In genomic region chr11:112016088-112016764, GRCh38 we compare ENCODE assay signal across 8 cellular contexts. TPM values are rescaled to one million over a fixed set of nuclear protein-coding genes. Genes with fewer than 3 reads are reported as not detected.
DNase-seq lines count a peak whose midpoint lies in the region; ATAC-seq and TF ChIP-seq lines count a peak whose summit lies in the region.

No MANE protein-coding gene starts in this region.

- H3K4me3 ChIP-seq in GM23248 (no peak overlapping the region), NB4 (ENCODE audit: low read depth, low read length) (peak overlapping the region; percentile 23)

- no peak overlapping the region for H2AFZ ChIP-seq in GM23248

- DNase-seq in GM23248 (peak; percentile 37), NB4 (ENCODE audit: low read depth) (peak; percentile 80), left lobe of liver (ENCODE audit: low spot score) (no peak), C1 segment of cervical spinal cord (lab: John Stamatoyannopoulos, UW) (no peak), NCI-H82 (lab: John Stamatoyannopoulos, UW) (no peak)
- no peak for DNase-seq in stimulated activated CD4-positive, alpha-beta T cell treated with anti-CD3 and anti-CD28 coated beads, Interleukin-4, amount 100 ng/mL, for 1 hour

- H3K27ac ChIP-seq in GM23248: peak overlapping the region; percentile 64; the same call in 1 of the 2 replicates

- peaks cover 36% of the 10 kb centered on the region for H3F3A ChIP-seq in GM23248 (ENCODE audit: insufficient read depth)

- no peaks in the 10 kb centered on the region for H3K9me3 ChIP-seq in GM23248 (ENCODE audit: low read depth)

- H3K36me3 ChIP-seq in GM23248 (ENCODE audit: low read depth): peaks cover 10% of the 10 kb centered on the region

- H3K27me3 ChIP-seq in GM23248 (replicated peaks; ENCODE audit: insufficient read depth): no peaks in the 10 kb centered on the region

- no peaks in the 10 kb centered on the region for H3K9me2 ChIP-seq in GM23248 (ENCODE audit: insufficient read depth)

- peaks cover 28% of the 10 kb centered on the region for H3K4me1 ChIP-seq in GM23248 (ENCODE audit: insufficient read depth)

- no peak for TF ChIP-seq POLR2A in NB4 (IDR thresholded peaks at IDR 0.05; ENCODE audit: extremely low read depth, insufficient read length)

- in situ Hi-C loops in GM23248 (cut with MboI): no loop called here

- ATAC-seq in GM18499 (IDR thresholded peaks at IDR 0.05; ENCODE audit: insufficient read depth, unreplicated experiment): peak; percentile 72
- ATAC-seq in left lobe of liver: peak; percentile 73
- ATAC-seq in SK-N-SH treated with all-trans-retinoic acid at 6 μM for 48 hours: no peak

- peak overlapping the region; percentile 58 for H3K4me2 ChIP-seq in GM23248 (ENCODE audit: unreplicated experiment)

- H3K9ac ChIP-seq in GM23248: no peak overlapping the region

- WGBS in GM23248 (ENCODE audit: low coverage in 1 of 2, low lambda C conversion rate in 2 of 2, missing lambda C conversion rate in 2 of 2), 2 experiments: 79 to 81% methylated on average over 13 of the region's 13 CpGs

- TF ChIP-seq CTCF in NB4 (IDR thresholded peaks at IDR 0.05; ENCODE audit: low read depth, low read length): no peak

- no peaks in the 10 kb centered on the region for H4K20me1 ChIP-seq in GM23248 (ENCODE audit: insufficient read depth)

- no peaks in the 10 kb centered on the region for H3K79me2 ChIP-seq in GM23248 (ENCODE audit: insufficient read depth)

TF ChIP-seq in SK-N-SH treated with all-trans-retinoic acid at 6 μM for 48 hours, 23 proteins besides CTCF, POLR2A, EP300 and RAD21:
- TF ChIP-seq OSR1 (CRISPR knock-in tag; IDR thresholded peaks at IDR 0.05) (no peak), CREB5 (CRISPR knock-in tag; IDR thresholded peaks at IDR 0.05; ENCODE audit: low read depth) (no peak), ZFP3 (CRISPR knock-in tag; IDR thresholded peaks at IDR 0.05) (no peak), ZNF565 (CRISPR knock-in tag; conservative IDR thresholded peaks at IDR 0.05; ENCODE audit: low read depth) (no peak), ZC3H10 (CRISPR knock-in tag; IDR thresholded peaks at IDR 0.05) (no peak), TOX (CRISPR knock-in tag; IDR thresholded peaks at IDR 0.05; ENCODE audit: borderline replicate concordance) (no peak), PATZ1 (CRISPR knock-in tag; IDR thresholded peaks at IDR 0.05; ENCODE audit: borderline replicate concordance) (no peak), GLIS3 (CRISPR knock-in tag; IDR thresholded peaks at IDR 0.05) (no peak), RARB (CRISPR knock-in tag; IDR thresholded peaks at IDR 0.05) (no peak), PPARA (CRISPR knock-in tag; IDR thresholded peaks at IDR 0.05; ENCODE audit: borderline replicate concordance) (no peak), ZNF70 (CRISPR knock-in tag; IDR thresholded peaks at IDR 0.05) (no peak), TCF4 (CRISPR knock-in tag; IDR thresholded peaks at IDR 0.05; ENCODE audit: borderline replicate concordance) (no peak), ZNF8 (CRISPR knock-in tag; IDR thresholded peaks at IDR 0.05) (no peak)

RNA-seq across cellular contexts. Expression of gene DLAT, which starts 9.0 kb away (rescaled TPM):
- total RNA-seq in GM23248 (2014; rRNA removed; shearing (Covaris generic)): 32.3 and 35.7 TPM in 2 replicates
- 33.4 and 36.0 TPM in 2 replicates for polyA plus RNA-seq in GM23248 (2016; fragmentation: Nextera tagmentation; extraction: Ambion mirVana)
- total RNA-seq in left lobe of liver: 9.3 TPM

RNA-seq across cellular contexts. Expression of gene PIH1D2, which starts 57.6 kb away (rescaled TPM):
- total RNA-seq in GM23248 (2014; rRNA removed; shearing (Covaris generic)): 0.86 and 1.0 TPM in 2 replicates
- 2.2 and 2.3 TPM in 2 replicates for polyA plus RNA-seq in GM23248 (2016; fragmentation: Nextera tagmentation; extraction: Ambion mirVana)
- 0.91 TPM for total RNA-seq in left lobe of liver

RNA-seq across cellular contexts. Expression of gene NKAPD1, which starts 57.9 kb away (rescaled TPM):
- total RNA-seq in GM23248 (2014; rRNA removed; shearing (Covaris generic)): 20.6 and 39.4 TPM in 2 replicates
- polyA plus RNA-seq in GM23248 (2016; fragmentation: Nextera tagmentation; extraction: Ambion mirVana): 26.1 and 28.1 TPM in 2 replicates
- 5.6 TPM for total RNA-seq in left lobe of liver

Comparison
In these comparisons a context has a peak if more than half of its experiments do, and no peak if none do; other contexts are left out.
1. DNase-seq: peak in GM23248 (single experiment) and NB4 (single experiment); none in left lobe of liver (single experiment), C1 segment of cervical spinal cord (0 of 14), stimulated activated CD4-positive, alpha-beta T cell treated with anti-CD3 and anti-CD28 coated beads, Interleukin-4, amount 100 ng/mL, for 1 hour (single experiment) and NCI-H82 (single experiment).